14 cellular contexts compared by ENCODE assay signal in the genomic region with DNA sequence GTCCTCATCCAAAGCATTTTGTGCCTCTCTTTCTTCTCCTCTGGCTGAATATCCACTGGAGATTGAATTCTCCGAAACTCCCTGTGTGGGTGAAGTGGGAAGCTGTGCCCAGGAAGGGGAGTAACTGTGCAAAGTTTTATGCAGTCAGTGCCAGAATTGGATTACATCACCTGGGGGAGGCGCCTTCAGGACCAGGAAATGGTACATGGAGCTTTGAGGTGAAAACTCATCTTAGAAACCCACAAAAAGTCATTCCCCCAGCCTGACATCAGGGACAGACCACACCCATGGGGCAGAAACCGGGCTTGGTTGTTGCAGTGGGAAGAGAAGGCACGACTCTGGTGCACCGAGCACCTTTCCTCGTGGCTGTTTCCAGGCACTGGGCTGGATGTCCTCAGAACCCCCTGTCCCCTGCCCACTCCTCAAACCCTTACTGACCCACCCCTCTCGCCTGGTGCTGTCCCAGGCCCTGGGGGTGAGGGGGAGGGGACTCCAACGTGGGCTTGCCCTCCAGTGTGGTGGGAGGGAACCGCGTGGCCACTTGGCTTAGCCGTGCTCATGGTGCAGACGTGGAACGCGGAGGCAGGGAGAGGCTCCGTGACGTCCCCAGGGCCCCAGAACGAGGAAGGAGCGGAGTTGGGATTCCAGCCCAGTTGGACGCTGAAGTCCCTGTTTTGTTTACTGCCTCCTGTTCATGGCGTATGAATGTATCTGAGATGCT. TPM values are rescaled to one million over a fixed set of nuclear protein-coding genes. Genes with fewer than 3 reads are reported as not detected.
DNase-seq lines count a peak whose midpoint lies in the region; ATAC-seq and TF ChIP-seq lines count a peak whose summit lies in the region.
"Had no signal": no experiment of that assay in that cellular context is flagged by ENCODE, and none has a peak within 500 bp of the region (broad histone marks: within the 10 kb centered on the region; RNA-seq: fewer than 3 reads in every experiment).

No MANE protein-coding gene starts in this region.

- TF ChIP-seq CTCF in activated CD8-positive, alpha-beta T cell treated with anti-CD3 and anti-CD28 coated beads for 36 hours (IDR thresholded peaks at IDR 0.05): no peak
- TF ChIP-seq CTCF in right atrium auricular region (IDR thresholded peaks at IDR 0.05): no peak
- TF ChIP-seq CTCF in Caco-2 (IDR thresholded peaks at IDR 0.05; ENCODE audit: insufficient read depth in 1 of 2, low read depth in 1 of 2, low read length in 1 of 2, severe bottlenecking in 1 of 2, unreplicated experiment in 1 of 2): no peak

- H3K36me3 ChIP-seq in right atrium auricular region (no peaks in the 10 kb centered on the region), Caco-2 (ENCODE audit: control insufficient read depth, insufficient read depth, low read length) (no peaks in the 10 kb centered on the region)

- intact Hi-C loops in activated CD8-positive, alpha-beta T cell treated with anti-CD3 and anti-CD28 coated beads for 36 hours (cut with micrococcal nuclease): no loop called here
- intact Hi-C loops in Caco-2 (cut with micrococcal nuclease; ENCODE audit: unreplicated experiment): no loop called here

- peak; percentile 77 for ATAC-seq in activated CD8-positive, alpha-beta T cell treated with anti-CD3 and anti-CD28 coated beads for 36 hours
- ATAC-seq: left lobe of liver had no signal

- POLR2A ChIA-PET in activated CD8-positive, alpha-beta T cell treated with anti-CD3 and anti-CD28 coated beads for 36 hours (lab: Charles Lee): no interaction called here
- POLR2A ChIA-PET in Caco-2 (lab: Charles Lee): no interaction called here

- no peaks in the 10 kb centered on the region for H3K9me3 Mint-ChIP-seq in activated CD8-positive, alpha-beta T cell treated with anti-CD3 and anti-CD28 coated beads for 36 hours
- H3K9me3 Mint-ChIP-seq in Caco-2 (ENCODE audit: unreplicated experiment): no peaks in the 10 kb centered on the region

- H3K27me3 ChIP-seq in right atrium auricular region (no peaks in the 10 kb centered on the region), Caco-2 (replicated peaks; ENCODE audit: control insufficient read depth, insufficient read depth, low read length) (no peaks in the 10 kb centered on the region)

- H3K4me3 ChIP-seq in right atrium auricular region: no peak overlapping the region
- no peak overlapping the region for H3K4me3 ChIP-seq in Caco-2 (ENCODE audit: low read depth, low read length)

- H3K27me3 Mint-ChIP-seq in activated CD8-positive, alpha-beta T cell treated with anti-CD3 and anti-CD28 coated beads for 36 hours: no peaks in the 10 kb centered on the region
- peaks cover 3% of the 10 kb centered on the region for H3K27me3 Mint-ChIP-seq in Caco-2 (ENCODE audit: insufficient read depth, unreplicated experiment)

- no peaks in the 10 kb centered on the region for H3K36me3 Mint-ChIP-seq in activated CD8-positive, alpha-beta T cell treated with anti-CD3 and anti-CD28 coated beads for 36 hours (ENCODE audit: low read depth)
- H3K36me3 Mint-ChIP-seq in Caco-2 (ENCODE audit: insufficient read depth, unreplicated experiment): no peaks in the 10 kb centered on the region

- no peak overlapping the region for H3K27ac Mint-ChIP-seq in activated CD8-positive, alpha-beta T cell treated with anti-CD3 and anti-CD28 coated beads for 36 hours
- no peak overlapping the region for H3K27ac Mint-ChIP-seq in Caco-2 (ENCODE audit: unreplicated experiment)

- H3K27ac ChIP-seq in right atrium auricular region (peak overlapping the region; percentile 22 to 57), temporal lobe (ENCODE audit: low read depth, low read length) (peak overlapping the region; percentile 9)
- H3K27ac ChIP-seq: parathyroid adenoma had no signal

- DNase-seq in activated T-cell treated with anti-CD3 and anti-CD28 coated beads, Interleukin-2, amount 50 U/mL, for 48 hours: peak; percentile 44 to 50
- no peak for DNase-seq in activated T-cell treated with anti-CD3 and anti-CD28 coated beads, Interleukin-2, amount 50 U/mL, for 1 hour
- peak; percentile 52 for DNase-seq in activated CD8-positive, alpha-beta T cell treated with anti-CD3 and anti-CD28 coated beads for 36 hours
- DNase-seq in right atrium auricular region (ENCODE audit: low spot score): no peak
- no peak for DNase-seq in Caco-2
- DNase-seq in iPS-NIHi11 (ENCODE audit: low spot score): no peak
- DNase-seq in effector CD8-positive, alpha-beta T cell (lab: John Stamatoyannopoulos, UW): no peak
- DNase-seq: foreskin melanocyte; NCI-H1694; NK-92 treated with Interleukin-12 subunit alpha and Interleukin-12 subunit beta, amount 100 ng/mL, for 24 hours had no signal

- CTCF ChIA-PET in activated CD8-positive, alpha-beta T cell treated with anti-CD3 and anti-CD28 coated beads for 36 hours (lab: Charles Lee): interaction anchor here (1.2 to 5.4 kb wide), 2 partner anchors 10 to 20 kb away, joined by 3 to 34 read pairs; no protein-coding TSS in a partner anchor
- CTCF ChIA-PET in Caco-2 (lab: Charles Lee): no interaction called here

- peaks cover 14% of the 10 kb centered on the region for H3K4me1 Mint-ChIP-seq in activated CD8-positive, alpha-beta T cell treated with anti-CD3 and anti-CD28 coated beads for 36 hours (ENCODE audit: low read depth)
- no peaks in the 10 kb centered on the region for H3K4me1 Mint-ChIP-seq in Caco-2 (ENCODE audit: low read depth, unreplicated experiment)

- H3K9me3 ChIP-seq in right atrium auricular region: no peaks in the 10 kb centered on the region
- no peaks in the 10 kb centered on the region for H3K9me3 ChIP-seq in Caco-2

- H3K4me3 Mint-ChIP-seq in activated CD8-positive, alpha-beta T cell treated with anti-CD3 and anti-CD28 coated beads for 36 hours: no peak overlapping the region
- no peak overlapping the region for H3K4me3 Mint-ChIP-seq in Caco-2 (ENCODE audit: unreplicated experiment)

- H3K4me1 ChIP-seq in right atrium auricular region: peaks cover 0 to 32% of the 10 kb centered on the region in 2 donors
- no peaks in the 10 kb centered on the region for H3K4me1 ChIP-seq in Caco-2
- H3K4me1 ChIP-seq: parathyroid adenoma had no signal

- no TSS peak for BruUV-seq in Caco-2 (replicated peaks; lab: Mats Ljungman, UMichigan)

RNA-seq across cellular contexts. Expression of a gene that starts 15.7 kb away (rescaled TPM):
- not detected for total RNA-seq in activated CD8-positive, alpha-beta T cell treated with anti-CD3 and anti-CD28 coated beads for 36 hours
- total RNA-seq in right atrium auricular region (1 to 10 TPM; 5.0 TPM), temporal lobe (not detected), Caco-2 (2022) (65.8 and 119 TPM in 2 replicates)
- total RNA-seq: G401 had no signal

RNA-seq across cellular contexts. Expression of a gene that starts 51.3 kb away (rescaled TPM):
- total RNA-seq in activated CD8-positive, alpha-beta T cell treated with anti-CD3 and anti-CD28 coated beads for 36 hours: not detected
- total RNA-seq in right atrium auricular region: not detected
- total RNA-seq in temporal lobe: not detected
- 1.2 and 3.4 TPM in 2 replicates for total RNA-seq in Caco-2 (2022)
- total RNA-seq: G401 had no signal

Comparison
In these comparisons a context has a peak if more than half of its experiments do, and no peak if none do; other contexts are left out.
1. DNase-seq: peak in activated T-cell treated with anti-CD3 and anti-CD28 coated beads, Interleukin-2, amount 50 U/mL, for 48 hours (2 of 2) and activated CD8-positive, alpha-beta T cell treated with anti-CD3 and anti-CD28 coated beads for 36 hours (single experiment); none in activated T-cell treated with anti-CD3 and anti-CD28 coated beads, Interleukin-2, amount 50 U/mL, for 1 hour (single experiment), right atrium auricular region (single experiment), Caco-2 (0 of 2), iPS-NIHi11 (single experiment) and effector CD8-positive, alpha-beta T cell (single experiment).
2. RNA of a gene that starts 15.7 kb away (total RNA-seq): 65.8 to 119 TPM in Caco-2; 5.0 TPM in right atrium auricular region, not detected in activated CD8-positive, alpha-beta T cell treated with anti-CD3 and anti-CD28 coated beads for 36 hours and not detected in temporal lobe (single experiment); every median in the first group is over 10 times any median in the second.